In genomic region chr12:110721570-110721969, GRCh38 we compare ENCODE assay signal across 1 cellular context.
TF ChIP-seq lines count a peak whose summit lies in the region.

No MANE protein-coding gene starts in this region.

TF ChIP-seq in HepG2, 621 proteins besides CTCF, POLR2A, EP300 and RAD21:
- TF ChIP-seq FOXA1 (IDR thresholded peaks at IDR 0.05) (no peak), FOXA1 (CRISPR knock-in tag; IDR thresholded peaks at IDR 0.05) (0 out of 2 replicates have a peak, but pooled peaks have one; percentile 18), ZNF251 (CRISPR knock-in tag; IDR thresholded peaks at IDR 0.05) (no peak), ZBTB39 (CRISPR knock-in tag; IDR thresholded peaks at IDR 0.05) (no peak)
TF ChIP-seq in HepG2: peak in this region for 1.
